In the genomic region with DNA sequence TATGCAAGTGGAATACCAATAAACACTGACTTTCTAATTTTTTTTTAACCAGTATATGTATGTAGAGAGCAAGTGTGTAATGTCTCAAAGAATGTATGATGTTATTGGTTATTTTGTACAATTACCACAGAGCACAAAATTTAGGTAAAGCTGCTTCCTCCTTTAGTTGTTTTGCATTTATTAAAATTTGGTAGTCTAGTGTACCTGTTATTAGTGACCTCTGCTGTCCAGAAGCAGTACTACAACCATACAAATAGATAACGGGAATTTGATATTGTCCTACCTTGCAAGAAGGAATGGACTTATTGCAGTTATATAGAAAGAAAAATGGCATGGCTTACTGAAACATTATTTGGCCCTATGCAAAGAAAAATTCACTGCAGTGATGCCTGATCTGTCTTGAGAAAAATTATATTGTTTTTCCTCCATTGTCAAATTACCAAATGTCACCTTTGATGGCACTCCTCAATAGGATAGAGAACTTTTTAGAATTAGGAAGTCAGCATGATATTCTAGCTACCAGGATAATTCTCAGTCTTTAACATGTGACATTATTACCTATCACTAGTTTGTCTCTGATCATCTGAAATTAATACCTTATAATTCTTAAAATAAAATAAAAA, we compare ENCODE assay signal across 8 cellular contexts.
DNase-seq lines count a peak whose midpoint lies in the region; ATAC-seq lines count a peak whose summit lies in the region.

No MANE protein-coding gene starts in this region.

- ATAC-seq in HG02973 (IDR thresholded peaks at IDR 0.05; ENCODE audit: unreplicated experiment) = peak; percentile 51
- ATAC-seq in GM19452 (IDR thresholded peaks at IDR 0.05; ENCODE audit: unreplicated experiment) = no peak

- DNase-seq in Daoy (ENCODE audit: low read depth) = peak; percentile 36
- DNase-seq in NCI-H82 (lab: John Stamatoyannopoulos, UW) = peak; percentile 77
- peak; percentile 53 for DNase-seq in cerebellar cortex (ENCODE audit: low spot score)
- DNase-seq in midbrain (lab: John Stamatoyannopoulos, UW) = peak; percentile 36
- no peak for DNase-seq in stimulated activated CD4-positive, alpha-beta T cell treated with anti-CD3 and anti-CD28 coated beads, Interleukin-1b, Interleukin-23, amount 100 ng/mL, for 48 hours
- DNase-seq in mesenteric fat pad (ENCODE audit: low spot score) = no peak

Comparison
In these comparisons a context has a peak if more than half of its experiments do, and no peak if none do; other contexts are left out.
1. DNase-seq: peak in Daoy (single experiment), NCI-H82 (single experiment), cerebellar cortex (single experiment) and midbrain (single experiment); none in stimulated activated CD4-positive, alpha-beta T cell treated with anti-CD3 and anti-CD28 coated beads, Interleukin-1b, Interleukin-23, amount 100 ng/mL, for 48 hours (single experiment) and mesenteric fat pad (single experiment).